In the genomic region with DNA sequence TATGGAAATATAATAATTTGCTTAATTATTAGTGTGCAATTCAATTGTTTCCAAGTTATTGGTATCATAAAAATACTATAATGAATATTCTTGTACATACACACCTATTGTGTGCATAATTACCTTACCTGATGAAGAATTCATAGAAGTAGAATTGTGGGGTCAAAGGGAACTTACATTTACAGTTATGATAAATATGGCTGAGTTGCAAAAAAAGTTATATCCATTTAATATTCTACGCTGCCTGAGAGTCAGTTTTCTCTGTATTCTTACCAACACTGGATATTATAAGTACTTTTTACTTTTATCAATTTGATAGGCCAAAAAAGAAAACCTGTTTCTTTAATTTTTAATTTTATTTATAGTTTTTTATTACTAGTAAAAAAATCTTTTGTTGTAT, we compare ENCODE assay signal across 7 cellular contexts.
"Had no signal": no experiment of that assay in that cellular context is flagged by ENCODE, and none has a peak within 500 bp of the region (broad histone marks: within the 10 kb centered on the region; RNA-seq: fewer than 3 reads in every experiment).

No MANE protein-coding gene starts in this region.

- ATAC-seq: GM12878 had no signal

- H3K4me3 ChIP-seq: GM12878 had no signal

- DNase-seq: GDM1, GF-D8 had no signal

- FAIRE-seq: GM12878, GM12891, GM12892, GM18507, GM19239 had no signal
